Comparison of ENCODE assay signal across 13 cellular contexts in the genomic region with DNA sequence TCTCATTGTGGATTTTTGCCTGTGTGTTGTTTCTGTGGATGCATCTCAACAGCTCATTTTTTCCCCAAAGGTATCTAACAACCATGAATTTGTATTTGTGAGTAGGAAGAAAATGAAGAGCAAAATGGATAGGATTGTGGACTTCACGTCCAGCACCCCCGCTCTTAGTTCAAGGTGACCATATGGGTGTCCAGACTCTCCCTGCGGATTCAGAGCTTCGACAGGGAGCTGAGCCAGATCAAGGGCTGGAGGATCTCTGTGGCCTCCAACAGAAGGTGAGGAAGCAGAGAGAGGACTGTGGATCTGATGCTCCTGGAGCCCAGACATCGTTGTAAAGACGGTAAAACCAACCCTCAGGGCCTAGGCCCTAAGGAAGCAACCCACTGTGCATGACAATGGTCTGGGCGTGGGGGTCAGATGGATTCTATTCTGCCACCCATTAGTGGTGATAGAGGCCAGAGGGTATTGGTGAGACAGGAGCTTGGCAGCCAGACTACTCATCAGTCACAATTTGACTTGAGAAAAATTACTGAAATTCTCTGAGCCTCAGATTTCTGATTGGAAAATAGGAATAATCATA.
A peak's percentile ranks its signal among the peaks of the same experiment; 100 is the strongest.
DNase-seq lines count a peak whose midpoint lies in the region; ATAC-seq and TF ChIP-seq lines count a peak whose summit lies in the region.
"Had no signal": no experiment of that assay in that cellular context is flagged by ENCODE, and none has a peak within 500 bp of the region (broad histone marks: within the 10 kb centered on the region; RNA-seq: fewer than 3 reads in every experiment).

No MANE protein-coding gene starts in this region.

- 0 out of 2 replicates have a peak overlapping the region, but pooled peaks have one; percentile 31 for H3K4me2 ChIP-seq in GM23338
- H3K4me2 ChIP-seq: BLaER1 treated with 17β-estradiol and CSF1 and Interleukin-3, amounts not matched to agents 10 nM and 100 nM had no signal

- H3K4me1 Mint-ChIP-seq in GM23338 (no peaks in the 10 kb centered on the region), endodermal cell (peaks cover 51% of the 10 kb centered on the region)
- H3K4me1 Mint-ChIP-seq: CD4-positive, CD25-positive, alpha-beta regulatory T cell had no signal

- H3K4me3 Mint-ChIP-seq in GM23338 (no peak overlapping the region), endodermal cell (peak overlapping the region; percentile 5)
- H3K4me3 Mint-ChIP-seq: CD4-positive, CD25-positive, alpha-beta regulatory T cell; HFFc6 had no signal

- no peaks in the 10 kb centered on the region for H3F3A ChIP-seq in GM23338 (replicated peaks; ENCODE audit: low read depth)

- H3K9me3 Mint-ChIP-seq in GM23338 (peaks cover 98% of the 10 kb centered on the region), endodermal cell (peaks cover 17% of the 10 kb centered on the region)
- H3K9me3 Mint-ChIP-seq: HFFc6 had no signal

- no peaks in the 10 kb centered on the region for H3K9me2 ChIP-seq in GM23338 (ENCODE audit: insufficient read depth)

- H3K36me3 Mint-ChIP-seq in GM23338 (ENCODE audit: low read depth) (peaks cover 34% of the 10 kb centered on the region), endodermal cell (ENCODE audit: low read depth) (peaks cover 4% of the 10 kb centered on the region)
- H3K36me3 Mint-ChIP-seq: CD4-positive, CD25-positive, alpha-beta regulatory T cell had no signal

- H3K36me3 ChIP-seq in GM23338 (ENCODE audit: insufficient read depth) (no peaks in the 10 kb centered on the region), WERI-Rb-1 (no peaks in the 10 kb centered on the region), endodermal cell (ENCODE audit: control insufficient read depth, insufficient read depth, low read length) (no peaks in the 10 kb centered on the region)
- H3K36me3 ChIP-seq: BLaER1 treated with 17β-estradiol and CSF1 and Interleukin-3, amounts not matched to agents 10 nM and 100 nM had no signal

- H3K4me3 ChIP-seq in GM23338 (no peak overlapping the region), WERI-Rb-1 (ENCODE audit: low read depth, low read length) (no peak overlapping the region), endodermal cell (ENCODE audit: low read length) (peak overlapping the region; percentile 49)
- H3K4me3 ChIP-seq: BLaER1 treated with 17β-estradiol and CSF1 and Interleukin-3, amounts not matched to agents 10 nM and 100 nM had no signal

- DNase-seq in GM23338 (ENCODE audit: low spot score) (no peak), WERI-Rb-1 (peak; percentile 30), endodermal cell (peak; percentile 74), T1000 (lab: John Stamatoyannopoulos, UW) (no peak), DMS 273 treated with DMSO at 0.1 percent for 48 hours (lab: John Stamatoyannopoulos, UW) (no peak), kidney tubule cell (ENCODE audit: low spot score) (no peak)
- DNase-seq: ACHN; CD4-positive, CD25-positive, alpha-beta regulatory T cell; GOT3; HCEC 1CT; HFFc6 had no signal

- TF ChIP-seq CTCF in GM23338 (conservative IDR thresholded peaks at IDR 0.05; ENCODE audit: low read depth in 2 of 2) (no peak), WERI-Rb-1 (IDR thresholded peaks at IDR 0.05; ENCODE audit: low read depth, low read length) (no peak), endodermal cell (conservative IDR thresholded peaks at IDR 0.05) (no peak)

- no peaks in the 10 kb centered on the region for H3K27me3 ChIP-seq in GM23338 (ENCODE audit: insufficient read depth)
- no peaks in the 10 kb centered on the region for H3K27me3 ChIP-seq in WERI-Rb-1 (ENCODE audit: insufficient read depth, low read depth, severe bottlenecking)
- H3K27me3 ChIP-seq in endodermal cell (ENCODE audit: control insufficient read depth, insufficient read depth, low read length, poor library complexity, severe bottlenecking), result no peaks in the 10 kb centered on the region
- H3K27me3 ChIP-seq: BLaER1 treated with 17β-estradiol and CSF1 and Interleukin-3, amounts not matched to agents 10 nM and 100 nM had no signal

- peaks cover 11% of the 10 kb centered on the region for H3K4me1 ChIP-seq in GM23338 (ENCODE audit: insufficient read depth)
- H3K4me1 ChIP-seq in endodermal cell (ENCODE audit: control insufficient read depth, insufficient read depth, low read length), result peaks cover 12% of the 10 kb centered on the region
- H3K4me1 ChIP-seq: BLaER1 treated with 17β-estradiol and CSF1 and Interleukin-3, amounts not matched to agents 10 nM and 100 nM had no signal

- H3K27me3 Mint-ChIP-seq in GM23338 (ENCODE audit: insufficient read depth, low read depth, poor library complexity) (no peaks in the 10 kb centered on the region), endodermal cell (ENCODE audit: insufficient read depth) (no peaks in the 10 kb centered on the region)
- H3K27me3 Mint-ChIP-seq: CD4-positive, CD25-positive, alpha-beta regulatory T cell had no signal

- ATAC-seq in GM23338 (no peak), HG02981 (IDR thresholded peaks at IDR 0.05; ENCODE audit: unreplicated experiment) (no peak)

- peak overlapping the region; percentile 32 for H3K9ac ChIP-seq in endodermal cell (ENCODE audit: extremely low read depth, low read length, poor library complexity, severe bottlenecking)
- H3K9ac ChIP-seq: BLaER1 treated with 17β-estradiol and CSF1 and Interleukin-3, amounts not matched to agents 10 nM and 100 nM had no signal

- WGBS in endodermal cell (ENCODE audit: insufficient coverage in 1 of 2, insufficient read length in 1 of 2), 2 experiments, result 65% methylated on average over 6 to 7 of the region's 7 CpGs

- no peak overlapping the region for H3K27ac ChIP-seq in GM23338 (ENCODE audit: low read depth)
- H3K27ac ChIP-seq in WERI-Rb-1, result no peak overlapping the region
- no peak overlapping the region for H3K27ac ChIP-seq in endodermal cell (ENCODE audit: low read depth, low read length)
- H3K27ac ChIP-seq: BLaER1 treated with 17β-estradiol and CSF1 and Interleukin-3, amounts not matched to agents 10 nM and 100 nM had no signal

- no peaks in the 10 kb centered on the region for H3K9me3 ChIP-seq in WERI-Rb-1 (ENCODE audit: severe bottlenecking)
- H3K9me3 ChIP-seq in endodermal cell (ENCODE audit: control insufficient read depth, low read length), result peaks cover 16% of the 10 kb centered on the region

- H2AFZ ChIP-seq in GM23338, result no peak overlapping the region

- H3K27ac Mint-ChIP-seq in GM23338, result no peak overlapping the region
- H3K27ac Mint-ChIP-seq in endodermal cell, result peak overlapping the region; percentile 23
- H3K27ac Mint-ChIP-seq: CD4-positive, CD25-positive, alpha-beta regulatory T cell; HFFc6 had no signal

- no peaks in the 10 kb centered on the region for H3K79me2 ChIP-seq in GM23338 (replicated peaks; ENCODE audit: insufficient read depth)

- H4K20me1 ChIP-seq in GM23338 (replicated peaks; ENCODE audit: insufficient read depth), result no peaks in the 10 kb centered on the region
- H4K20me1 ChIP-seq: BLaER1 treated with 17β-estradiol and CSF1 and Interleukin-3, amounts not matched to agents 10 nM and 100 nM had no signal

TF ChIP-seq in GM23338, 12 proteins besides CTCF, POLR2A, EP300 and RAD21 (continues in another document):
- TF ChIP-seq ZNF331 (CRISPR knock-in tag; IDR thresholded peaks at IDR 0.05; ENCODE audit: low read depth), result no peak
- TF ChIP-seq, protein P1, sequence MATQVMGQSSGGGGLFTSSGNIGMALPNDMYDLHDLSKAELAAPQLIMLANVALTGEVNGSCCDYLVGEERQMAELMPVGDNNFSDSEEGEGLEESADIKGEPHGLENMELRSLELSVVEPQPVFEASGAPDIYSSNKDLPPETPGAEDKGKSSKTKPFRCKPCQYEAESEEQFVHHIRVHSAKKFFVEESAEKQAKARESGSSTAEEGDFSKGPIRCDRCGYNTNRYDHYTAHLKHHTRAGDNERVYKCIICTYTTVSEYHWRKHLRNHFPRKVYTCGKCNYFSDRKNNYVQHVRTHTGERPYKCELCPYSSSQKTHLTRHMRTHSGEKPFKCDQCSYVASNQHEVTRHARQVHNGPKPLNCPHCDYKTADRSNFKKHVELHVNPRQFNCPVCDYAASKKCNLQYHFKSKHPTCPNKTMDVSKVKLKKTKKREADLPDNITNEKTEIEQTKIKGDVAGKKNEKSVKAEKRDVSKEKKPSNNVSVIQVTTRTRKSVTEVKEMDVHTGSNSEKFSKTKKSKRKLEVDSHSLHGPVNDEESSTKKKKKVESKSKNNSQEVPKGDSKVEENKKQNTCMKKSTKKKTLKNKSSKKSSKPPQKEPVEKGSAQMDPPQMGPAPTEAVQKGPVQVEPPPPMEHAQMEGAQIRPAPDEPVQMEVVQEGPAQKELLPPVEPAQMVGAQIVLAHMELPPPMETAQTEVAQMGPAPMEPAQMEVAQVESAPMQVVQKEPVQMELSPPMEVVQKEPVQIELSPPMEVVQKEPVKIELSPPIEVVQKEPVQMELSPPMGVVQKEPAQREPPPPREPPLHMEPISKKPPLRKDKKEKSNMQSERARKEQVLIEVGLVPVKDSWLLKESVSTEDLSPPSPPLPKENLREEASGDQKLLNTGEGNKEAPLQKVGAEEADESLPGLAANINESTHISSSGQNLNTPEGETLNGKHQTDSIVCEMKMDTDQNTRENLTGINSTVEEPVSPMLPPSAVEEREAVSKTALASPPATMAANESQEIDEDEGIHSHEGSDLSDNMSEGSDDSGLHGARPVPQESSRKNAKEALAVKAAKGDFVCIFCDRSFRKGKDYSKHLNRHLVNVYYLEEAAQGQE (IDR thresholded peaks at IDR 0.05; ENCODE audit: unreplicated experiment), result no peak

Comparison
In these comparisons a context has a peak if more than half of its experiments do, and no peak if none do; other contexts are left out.
1. DNase-seq: peak in WERI-Rb-1 (single experiment) and endodermal cell (single experiment); none in GM23338 (single experiment), T1000 (single experiment), DMS 273 treated with DMSO at 0.1 percent for 48 hours (single experiment) and kidney tubule cell (single experiment).